22 cellular contexts compared by ENCODE assay signal in the genomic region with DNA sequence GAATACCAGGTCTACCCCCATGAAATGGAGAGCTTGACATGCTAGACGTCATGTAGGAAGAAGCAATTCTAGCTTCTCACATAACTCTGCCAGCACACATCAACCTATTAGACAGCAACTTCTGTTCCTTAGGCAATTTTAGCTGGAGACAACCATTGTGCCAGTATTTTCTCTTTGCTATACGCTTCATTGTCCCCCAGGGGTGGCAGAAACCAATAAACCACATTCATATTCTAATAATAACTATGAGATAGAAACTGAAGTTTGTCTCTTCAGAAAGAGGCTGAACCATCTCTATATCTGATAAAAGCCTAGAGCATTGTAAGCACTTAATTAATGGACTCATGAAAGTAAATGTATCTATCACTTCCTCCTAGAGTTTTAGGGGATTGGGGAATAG.
"Had no signal": no experiment of that assay in that cellular context is flagged by ENCODE, and none has a peak within 500 bp of the region (broad histone marks: within the 10 kb centered on the region; RNA-seq: fewer than 3 reads in every experiment).

No MANE protein-coding gene starts in this region.

- ATAC-seq: Panc1, PC-3 had no signal

- H3K27ac ChIP-seq: RWPE1 had no signal

- H3K9ac ChIP-seq: SK-N-SH had no signal

- H3K9me2 ChIP-seq: SK-N-SH had no signal

- H3K36me3 ChIP-seq: MG63 had no signal

- H3K27me3 ChIP-seq: MG63 had no signal

- H3K9me3 ChIP-seq: SK-N-SH had no signal

- DNase-seq: Karpas-422; KBM-7; MG63; NCI-H1092 treated with DMSO at 0.1 percent for 48 hours; NCI-H1436; NCI-H187; NCI-H2029; NCI-H2081 treated with DMSO at 0.1 percent for 48 hours; NCI-H2171; NCI-H226; NCI-H446; NCI-H510A; NCI-H524 treated with DMSO at 0.1 percent for 48 hours; NCI-H69; NCI-H774; NK-92 treated with Interleukin-12 subunit alpha and Interleukin-12 subunit beta, amount 100 ng/mL, for 24 hours; PC-3; SHP77; SK-N-SH; T-helper 1 cell had no signal

- H3K4me3 ChIP-seq: MG63 had no signal

- H3K4me2 ChIP-seq: SK-N-SH had no signal
